1 cellular context compared by ENCODE assay signal in the genomic region with DNA sequence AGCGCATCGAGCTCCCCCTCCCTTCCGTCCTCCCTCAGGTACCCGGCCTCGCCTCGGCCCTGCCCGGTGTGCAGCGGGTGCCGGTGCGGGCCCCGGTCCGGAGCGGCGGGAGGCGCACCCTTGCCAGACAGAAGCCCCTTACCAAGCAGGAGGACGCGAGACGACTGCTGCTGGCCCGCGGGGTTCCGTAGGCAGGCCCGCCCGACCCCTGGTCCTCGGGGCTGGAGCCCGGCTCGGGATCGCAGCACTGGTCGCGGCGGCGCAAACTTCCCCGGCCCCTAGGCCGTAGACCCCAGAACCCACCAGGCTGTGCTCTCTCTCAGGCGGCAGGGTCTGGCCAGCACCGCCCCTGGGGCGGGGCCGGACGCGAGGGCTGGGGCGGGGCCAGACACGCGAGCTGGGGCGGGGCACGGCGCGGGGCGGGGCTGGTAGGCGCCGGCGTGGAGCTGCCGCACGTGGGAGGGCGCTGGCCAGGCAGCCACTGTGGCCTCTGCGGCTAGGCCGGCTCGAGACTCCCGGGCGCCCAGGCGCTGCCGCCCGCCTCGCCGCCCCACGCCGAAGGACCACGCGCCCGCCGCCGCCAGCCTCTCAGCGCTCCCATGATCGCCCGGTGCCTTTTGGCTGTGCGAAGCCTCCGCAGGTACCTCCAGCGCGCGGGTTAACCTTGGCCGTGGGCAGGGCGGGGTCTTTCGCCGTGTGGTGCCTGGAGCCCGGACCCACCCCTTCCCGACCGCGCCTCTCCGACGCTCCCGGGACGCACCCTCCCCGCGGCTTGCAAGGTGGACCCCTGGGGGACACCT.
TF ChIP-seq lines count a peak whose summit lies in the region.

NLN (plus strand) TSS at position 431 of the 800 bp plus-strand sequence; CDS start at position 600, 169 bp downstream.
SGTB (minus strand) TSS at position 335 of the 800 bp plus-strand sequence. CDS start 1,302 bp downstream, outside the sequence.

TF ChIP-seq in HepG2, 621 proteins besides CTCF, POLR2A, EP300 and RAD21 (continued from another document and continues in another):
- TF ChIP-seq, protein P1, sequence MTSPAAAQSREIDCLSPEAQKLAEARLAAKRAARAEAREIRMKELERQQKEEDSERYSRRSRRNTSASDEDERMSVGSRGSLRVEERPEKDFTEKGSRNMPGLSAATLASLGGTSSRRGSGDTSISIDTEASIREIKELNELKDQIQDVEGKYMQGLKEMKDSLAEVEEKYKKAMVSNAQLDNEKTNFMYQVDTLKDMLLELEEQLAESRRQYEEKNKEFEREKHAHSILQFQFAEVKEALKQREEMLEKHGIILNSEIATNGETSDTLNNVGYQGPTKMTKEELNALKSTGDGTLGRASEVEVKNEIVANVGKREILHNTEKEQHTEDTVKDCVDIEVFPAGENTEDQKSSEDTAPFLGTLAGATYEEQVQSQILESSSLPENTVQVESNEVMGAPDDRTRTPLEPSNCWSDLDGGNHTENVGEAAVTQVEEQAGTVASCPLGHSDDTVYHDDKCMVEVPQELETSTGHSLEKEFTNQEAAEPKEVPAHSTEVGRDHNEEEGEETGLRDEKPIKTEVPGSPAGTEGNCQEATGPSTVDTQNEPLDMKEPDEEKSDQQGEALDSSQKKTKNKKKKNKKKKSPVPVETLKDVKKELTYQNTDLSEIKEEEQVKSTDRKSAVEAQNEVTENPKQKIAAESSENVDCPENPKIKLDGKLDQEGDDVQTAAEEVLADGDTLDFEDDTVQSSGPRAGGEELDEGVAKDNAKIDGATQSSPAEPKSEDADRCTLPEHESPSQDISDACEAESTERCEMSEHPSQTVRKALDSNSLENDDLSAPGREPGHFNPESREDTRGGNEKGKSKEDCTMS (CRISPR knock-in tag; conservative IDR thresholded peaks at IDR 0.05), result no peak
- no peak for TF ChIP-seq TFE3 (CRISPR knock-in tag; IDR thresholded peaks at IDR 0.05)
- TF ChIP-seq MIXL1 (CRISPR knock-in tag; IDR thresholded peaks at IDR 0.05), result no peak
- TF ChIP-seq ESRRA (CRISPR knock-in tag; IDR thresholded peaks at IDR 0.05; ENCODE audit: low read depth), result peak; percentile 72; the same call in 1 of the 2 replicates
- TF ChIP-seq ZNF678 (CRISPR knock-in tag; IDR thresholded peaks at IDR 0.05), result peak; percentile 57; the same call in 1 of the 2 replicates
- TF ChIP-seq ZNF775 (CRISPR knock-in tag; IDR thresholded peaks at IDR 0.05; ENCODE audit: borderline replicate concordance), result no peak; the same call in 1 of the 2 replicates
- no peak for TF ChIP-seq MAFG (CRISPR knock-in tag; IDR thresholded peaks at IDR 0.05)
- TF ChIP-seq SIX4 (CRISPR knock-in tag; IDR thresholded peaks at IDR 0.05), result no peak
- TF ChIP-seq TRIM24 (CRISPR knock-in tag; IDR thresholded peaks at IDR 0.05), result no peak
- TF ChIP-seq ATRX (CRISPR knock-in tag; IDR thresholded peaks at IDR 0.05; ENCODE audit: borderline replicate concordance), result no peak
- TF ChIP-seq ZNF382 (CRISPR knock-in tag; IDR thresholded peaks at IDR 0.05; ENCODE audit: borderline replicate concordance), result no peak
- TF ChIP-seq, protein P2, sequence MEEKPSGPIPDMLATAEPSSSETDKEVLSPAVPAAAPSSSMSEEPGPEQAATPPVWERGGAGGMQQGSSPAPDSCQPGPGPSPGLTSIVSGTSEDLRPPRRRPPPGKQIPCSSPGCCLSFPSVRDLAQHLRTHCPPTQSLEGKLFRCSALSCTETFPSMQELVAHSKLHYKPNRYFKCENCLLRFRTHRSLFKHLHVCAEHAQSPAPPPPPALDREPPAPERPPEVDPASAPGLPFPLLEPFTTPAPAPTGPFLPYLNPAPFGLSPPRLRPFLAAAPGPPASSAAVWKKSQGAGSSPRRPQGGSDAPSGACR (CRISPR knock-in tag; IDR thresholded peaks at IDR 0.05), result no peak
- no peak for TF ChIP-seq PCBP2 (optimal IDR thresholded peaks at IDR 0.05; ENCODE audit: low read depth, low read length, poor library complexity, severe bottlenecking)
- TF ChIP-seq SNAI1 (CRISPR knock-in tag; IDR thresholded peaks at IDR 0.05; ENCODE audit: borderline replicate concordance), result no peak
- no peak for TF ChIP-seq ZNF569 (CRISPR knock-in tag; IDR thresholded peaks at IDR 0.05; ENCODE audit: borderline replicate concordance)
- TF ChIP-seq U2AF1 (optimal IDR thresholded peaks at IDR 0.05; ENCODE audit: low read depth, low read length), result no peak
- TF ChIP-seq HMG20B (CRISPR knock-in tag; conservative IDR thresholded peaks at IDR 0.05), result no peak
- peak; percentile 72; the same call in 1 of the 2 replicates for TF ChIP-seq KLF12 (CRISPR knock-in tag; IDR thresholded peaks at IDR 0.05; ENCODE audit: borderline replicate concordance)
- no peak for TF ChIP-seq STAT6 (CRISPR knock-in tag; IDR thresholded peaks at IDR 0.05; ENCODE audit: borderline replicate concordance)
- TF ChIP-seq FOXP1 (IDR thresholded peaks at IDR 0.05), result no peak
- no peak for TF ChIP-seq FOXP1 (CRISPR knock-in tag; IDR thresholded peaks at IDR 0.05)
- TF ChIP-seq MYPOP (CRISPR knock-in tag; IDR thresholded peaks at IDR 0.05), result peak; percentile 77; the same call in 1 of the 2 replicates
- TF ChIP-seq ZIK1 (CRISPR knock-in tag; IDR thresholded peaks at IDR 0.05; ENCODE audit: borderline replicate concordance, low read depth), result no peak; the same call in 1 of the 2 replicates
- TF ChIP-seq, protein P3, sequence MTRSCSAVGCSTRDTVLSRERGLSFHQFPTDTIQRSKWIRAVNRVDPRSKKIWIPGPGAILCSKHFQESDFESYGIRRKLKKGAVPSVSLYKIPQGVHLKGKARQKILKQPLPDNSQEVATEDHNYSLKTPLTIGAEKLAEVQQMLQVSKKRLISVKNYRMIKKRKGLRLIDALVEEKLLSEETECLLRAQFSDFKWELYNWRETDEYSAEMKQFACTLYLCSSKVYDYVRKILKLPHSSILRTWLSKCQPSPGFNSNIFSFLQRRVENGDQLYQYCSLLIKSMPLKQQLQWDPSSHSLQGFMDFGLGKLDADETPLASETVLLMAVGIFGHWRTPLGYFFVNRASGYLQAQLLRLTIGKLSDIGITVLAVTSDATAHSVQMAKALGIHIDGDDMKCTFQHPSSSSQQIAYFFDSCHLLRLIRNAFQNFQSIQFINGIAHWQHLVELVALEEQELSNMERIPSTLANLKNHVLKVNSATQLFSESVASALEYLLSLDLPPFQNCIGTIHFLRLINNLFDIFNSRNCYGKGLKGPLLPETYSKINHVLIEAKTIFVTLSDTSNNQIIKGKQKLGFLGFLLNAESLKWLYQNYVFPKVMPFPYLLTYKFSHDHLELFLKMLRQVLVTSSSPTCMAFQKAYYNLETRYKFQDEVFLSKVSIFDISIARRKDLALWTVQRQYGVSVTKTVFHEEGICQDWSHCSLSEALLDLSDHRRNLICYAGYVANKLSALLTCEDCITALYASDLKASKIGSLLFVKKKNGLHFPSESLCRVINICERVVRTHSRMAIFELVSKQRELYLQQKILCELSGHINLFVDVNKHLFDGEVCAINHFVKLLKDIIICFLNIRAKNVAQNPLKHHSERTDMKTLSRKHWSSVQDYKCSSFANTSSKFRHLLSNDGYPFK (CRISPR knock-in tag; IDR thresholded peaks at IDR 0.05; ENCODE audit: borderline replicate concordance), result no peak; the same call in 1 of the 2 replicates
- no peak for TF ChIP-seq ZSCAN25 (CRISPR knock-in tag; IDR thresholded peaks at IDR 0.05)
- no peak for TF ChIP-seq ARHGAP35 (CRISPR knock-in tag; IDR thresholded peaks at IDR 0.05; ENCODE audit: borderline replicate concordance)
- no peak for TF ChIP-seq ISL2 (CRISPR knock-in tag; IDR thresholded peaks at IDR 0.05)
- no peak for TF ChIP-seq NR2F6 (IDR thresholded peaks at IDR 0.05)
- no peak for TF ChIP-seq NR2F6 (CRISPR knock-in tag; IDR thresholded peaks at IDR 0.05)
- no peak for TF ChIP-seq RBAK (CRISPR knock-in tag; IDR thresholded peaks at IDR 0.05)
- TF ChIP-seq PHF21A (CRISPR knock-in tag; IDR thresholded peaks at IDR 0.05), result no peak
- no peak for TF ChIP-seq POGK (CRISPR knock-in tag; conservative IDR thresholded peaks at IDR 0.05)
- no peak for TF ChIP-seq SKI (IDR thresholded peaks at IDR 0.05; ENCODE audit: partially characterized antibody)
- no peak for TF ChIP-seq GMEB2 (CRISPR knock-in tag; IDR thresholded peaks at IDR 0.05; ENCODE audit: low read depth)
- TF ChIP-seq, protein P4, sequence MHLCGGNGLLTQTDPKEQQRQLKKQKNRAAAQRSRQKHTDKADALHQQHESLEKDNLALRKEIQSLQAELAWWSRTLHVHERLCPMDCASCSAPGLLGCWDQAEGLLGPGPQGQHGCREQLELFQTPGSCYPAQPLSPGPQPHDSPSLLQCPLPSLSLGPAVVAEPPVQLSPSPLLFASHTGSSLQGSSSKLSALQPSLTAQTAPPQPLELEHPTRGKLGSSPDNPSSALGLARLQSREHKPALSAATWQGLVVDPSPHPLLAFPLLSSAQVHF (CRISPR knock-in tag; IDR thresholded peaks at IDR 0.05), result no peak
- no peak for TF ChIP-seq CBX1 (IDR thresholded peaks at IDR 0.05; ENCODE audit: low read depth)
- no peak for TF ChIP-seq ZNF30 (CRISPR knock-in tag; IDR thresholded peaks at IDR 0.05)
- TF ChIP-seq NCOA5 (CRISPR knock-in tag; IDR thresholded peaks at IDR 0.05), result no peak
- no peak for TF ChIP-seq RORA (CRISPR knock-in tag; IDR thresholded peaks at IDR 0.05)
- no peak for TF ChIP-seq ZNF17 (CRISPR knock-in tag; IDR thresholded peaks at IDR 0.05)
- no peak for TF ChIP-seq ZNF275 (CRISPR knock-in tag; IDR thresholded peaks at IDR 0.05; ENCODE audit: borderline replicate concordance)
- TF ChIP-seq ZNF768 (CRISPR knock-in tag; IDR thresholded peaks at IDR 0.05), result peak; percentile 38; the same call in 1 of the 2 replicates
- TF ChIP-seq TCF12 (IDR thresholded peaks at IDR 0.05), result no peak
- 0 out of 2 replicates have a peak, but pooled peaks have one; percentile 12 for TF ChIP-seq TCF12 (CRISPR knock-in tag; IDR thresholded peaks at IDR 0.05)
- no peak for TF ChIP-seq KDM3A (CRISPR knock-in tag; IDR thresholded peaks at IDR 0.05; ENCODE audit: low read depth)
- no peak for TF ChIP-seq RFXAP (CRISPR knock-in tag; IDR thresholded peaks at IDR 0.05; ENCODE audit: borderline replicate concordance)
